Comparison of ENCODE assay signal across 1 cellular context in the genomic region with DNA sequence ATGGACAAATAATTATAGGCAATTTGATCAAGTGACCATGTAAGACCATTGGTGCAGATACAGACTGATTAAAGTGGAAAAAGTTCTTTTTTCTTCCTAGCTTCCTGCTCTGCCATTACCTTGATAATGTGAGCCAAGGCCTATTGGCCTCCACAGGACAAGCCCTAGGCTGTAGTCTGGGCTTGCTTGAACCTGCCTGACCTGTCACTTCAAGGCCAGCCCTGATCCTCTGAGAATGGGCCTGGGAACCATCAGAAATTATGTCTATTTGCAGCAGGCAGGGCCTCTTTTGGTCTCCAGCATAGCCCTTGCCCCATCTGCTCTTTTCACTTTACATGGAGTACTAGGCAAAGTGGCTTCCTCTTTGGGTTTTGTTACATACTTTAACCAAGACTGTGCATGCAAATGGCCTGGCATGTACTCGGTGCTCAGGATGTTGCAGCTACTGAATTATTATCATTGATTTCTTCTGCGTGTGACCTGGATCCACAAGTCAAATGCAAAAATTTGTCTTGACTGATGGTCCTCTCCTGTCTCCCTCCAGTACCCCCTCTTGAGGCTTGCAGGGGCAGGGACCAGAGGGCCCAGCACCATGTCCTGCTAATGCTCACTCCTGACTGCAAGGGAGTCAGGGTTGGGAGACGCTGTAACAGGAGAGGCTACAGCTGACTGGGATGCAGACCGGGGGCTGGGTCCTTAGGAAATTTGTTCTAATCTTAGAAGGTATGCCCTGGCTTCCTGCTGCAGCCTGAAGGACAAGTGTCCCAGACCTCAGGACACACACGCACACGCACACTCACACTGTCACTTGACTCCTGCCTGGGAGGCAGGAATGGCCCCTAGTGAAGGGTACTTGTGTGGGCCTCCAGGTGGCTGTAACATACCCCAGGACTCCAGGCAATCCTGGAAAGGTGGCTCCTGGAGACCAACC.
TF ChIP-seq lines count a peak whose summit lies in the region.

No MANE protein-coding gene starts in this region.

TF ChIP-seq in K562, 482 proteins besides CTCF, POLR2A, EP300 and RAD21:
- TF ChIP-seq, protein P1, sequence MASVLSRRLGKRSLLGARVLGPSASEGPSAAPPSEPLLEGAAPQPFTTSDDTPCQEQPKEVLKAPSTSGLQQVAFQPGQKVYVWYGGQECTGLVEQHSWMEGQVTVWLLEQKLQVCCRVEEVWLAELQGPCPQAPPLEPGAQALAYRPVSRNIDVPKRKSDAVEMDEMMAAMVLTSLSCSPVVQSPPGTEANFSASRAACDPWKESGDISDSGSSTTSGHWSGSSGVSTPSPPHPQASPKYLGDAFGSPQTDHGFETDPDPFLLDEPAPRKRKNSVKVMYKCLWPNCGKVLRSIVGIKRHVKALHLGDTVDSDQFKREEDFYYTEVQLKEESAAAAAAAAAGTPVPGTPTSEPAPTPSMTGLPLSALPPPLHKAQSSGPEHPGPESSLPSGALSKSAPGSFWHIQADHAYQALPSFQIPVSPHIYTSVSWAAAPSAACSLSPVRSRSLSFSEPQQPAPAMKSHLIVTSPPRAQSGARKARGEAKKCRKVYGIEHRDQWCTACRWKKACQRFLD (CRISPR knock-in tag; IDR thresholded peaks at IDR 0.05): no peak
- TF ChIP-seq MXI1 (IDR thresholded peaks at IDR 0.05; ENCODE audit: low read depth, low read length) (no peak), KHSRP (IDR thresholded peaks at IDR 0.05) (no peak), KLF10 (CRISPR knock-in tag; IDR thresholded peaks at IDR 0.05) (no peak), ZNF764 (CRISPR knock-in tag; IDR thresholded peaks at IDR 0.05; ENCODE audit: low read depth) (no peak), HMGN3 (IDR thresholded peaks at IDR 0.05; ENCODE audit: borderline replicate concordance, extremely low read depth, insufficient read length, low read depth, low read length) (no peak), HMG20A (CRISPR knock-in tag; conservative IDR thresholded peaks at IDR 0.05) (no peak), FOSL1 (tag; conservative IDR thresholded peaks at IDR 0.05) (no peak), NFE2L1 (tag; IDR thresholded peaks at IDR 0.05; ENCODE audit: borderline replicate concordance, low read depth) (no peak), CBFA2T2 (conservative IDR thresholded peaks at IDR 0.05) (no peak), EHMT2 (IDR thresholded peaks at IDR 0.05) (no peak), HNRNPK (IDR thresholded peaks at IDR 0.05; ENCODE audit: low read depth, low read length, poor library complexity, severe bottlenecking) (no peak), TSC22D4 (tag; IDR thresholded peaks at IDR 0.05) (no peak), BACH1 (tag; IDR thresholded peaks at IDR 0.05) (no peak), ZNF165 (CRISPR knock-in tag; IDR thresholded peaks at IDR 0.05; ENCODE audit: borderline replicate concordance) (no peak)
- TF ChIP-seq, protein P2, sequence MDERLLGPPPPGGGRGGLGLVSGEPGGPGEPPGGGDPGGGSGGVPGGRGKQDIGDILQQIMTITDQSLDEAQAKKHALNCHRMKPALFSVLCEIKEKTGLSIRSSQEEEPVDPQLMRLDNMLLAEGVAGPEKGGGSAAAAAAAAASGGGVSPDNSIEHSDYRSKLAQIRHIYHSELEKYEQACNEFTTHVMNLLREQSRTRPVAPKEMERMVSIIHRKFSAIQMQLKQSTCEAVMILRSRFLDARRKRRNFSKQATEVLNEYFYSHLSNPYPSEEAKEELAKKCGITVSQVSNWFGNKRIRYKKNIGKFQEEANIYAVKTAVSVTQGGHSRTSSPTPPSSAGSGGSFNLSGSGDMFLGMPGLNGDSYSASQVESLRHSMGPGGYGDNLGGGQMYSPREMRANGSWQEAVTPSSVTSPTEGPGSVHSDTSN (CRISPR knock-in tag; IDR thresholded peaks at IDR 0.05; ENCODE audit: low read depth): no peak
- TF ChIP-seq, protein P2 (tag; conservative IDR thresholded peaks at IDR 0.05; ENCODE audit: low read depth): no peak
- TF ChIP-seq, protein P3, sequence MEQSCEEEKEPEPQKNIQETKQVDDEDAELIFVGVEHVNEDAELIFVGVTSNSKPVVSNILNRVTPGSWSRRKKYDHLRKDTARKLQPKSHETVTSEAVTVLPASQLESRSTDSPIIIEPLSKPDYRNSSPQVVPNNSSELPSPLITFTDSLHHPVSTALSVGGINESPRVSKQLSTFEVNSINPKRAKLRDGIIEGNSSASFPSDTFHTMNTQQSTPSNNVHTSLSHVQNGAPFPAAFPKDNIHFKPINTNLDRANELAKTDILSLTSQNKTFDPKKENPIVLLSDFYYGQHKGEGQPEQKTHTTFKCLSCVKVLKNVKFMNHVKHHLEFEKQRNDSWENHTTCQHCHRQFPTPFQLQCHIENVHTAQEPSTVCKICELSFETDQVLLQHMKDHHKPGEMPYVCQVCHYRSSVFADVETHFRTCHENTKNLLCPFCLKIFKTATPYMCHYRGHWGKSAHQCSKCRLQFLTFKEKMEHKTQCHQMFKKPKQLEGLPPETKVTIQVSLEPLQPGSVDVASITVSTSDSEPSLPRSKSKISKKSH (CRISPR knock-in tag; IDR thresholded peaks at IDR 0.05): no peak
